Comparison of ENCODE assay signal across 7 cellular contexts in the genomic region with DNA sequence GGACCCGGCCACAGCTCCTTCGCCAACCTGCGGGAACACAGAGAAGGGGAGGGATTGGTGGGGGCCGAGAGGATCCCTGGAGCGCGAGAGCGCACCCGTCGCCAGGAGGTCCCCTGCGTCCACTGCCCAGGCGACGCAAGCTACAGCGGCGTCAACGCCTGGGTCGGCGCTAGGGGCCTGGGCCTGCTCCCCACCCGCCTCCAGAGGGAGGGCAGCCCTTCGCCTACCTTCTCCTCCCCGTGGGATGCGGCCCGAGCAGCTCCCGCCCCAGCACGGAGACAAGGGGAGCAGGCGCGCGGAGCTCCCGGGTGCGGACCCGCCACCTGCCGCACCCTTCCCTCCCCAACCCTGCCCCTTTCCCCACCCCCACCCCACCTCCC.
DNase-seq lines count a peak whose midpoint lies in the region; ATAC-seq lines count a peak whose summit lies in the region.

No MANE protein-coding gene starts in this region.

- no peak overlapping the region for H3K27ac Mint-ChIP-seq in activated CD4-positive, alpha-beta memory T cell treated with anti-CD3 and anti-CD28 coated beads for 36 hours

- peak overlapping the region; percentile 47 to 64 (median 56) for H3K4me3 ChIP-seq in skin epidermis

- H3K27ac ChIP-seq in skin epidermis = peak overlapping the region; percentile 64 to 95 (median 89)

- H3K4me3 Mint-ChIP-seq in activated CD4-positive, alpha-beta memory T cell treated with anti-CD3 and anti-CD28 coated beads for 36 hours = peak overlapping the region; percentile 76

- intact Hi-C loops in activated CD4-positive, alpha-beta memory T cell treated with anti-CD3 and anti-CD28 coated beads for 36 hours (cut with micrococcal nuclease) = no loop called here
- intact Hi-C loops in left cardiac atrium (cut with DNase I) = no loop called here

- peaks cover 26% of the 10 kb centered on the region for H3K4me1 Mint-ChIP-seq in activated CD4-positive, alpha-beta memory T cell treated with anti-CD3 and anti-CD28 coated beads for 36 hours (ENCODE audit: low read depth)

- POLR2A ChIA-PET in activated CD4-positive, alpha-beta memory T cell treated with anti-CD3 and anti-CD28 coated beads for 36 hours (lab: Charles Lee) = no interaction called here

- ATAC-seq in HG02610 (IDR thresholded peaks at IDR 0.05; ENCODE audit: unreplicated experiment) (peak; percentile 4), left cardiac atrium (peak; percentile 6), GM21381 (IDR thresholded peaks at IDR 0.05; ENCODE audit: unreplicated experiment) (no peak), GM18858 (IDR thresholded peaks at IDR 0.05; ENCODE audit: unreplicated experiment) (no peak)

- H3K27me3 Mint-ChIP-seq in activated CD4-positive, alpha-beta memory T cell treated with anti-CD3 and anti-CD28 coated beads for 36 hours = peaks cover 6% of the 10 kb centered on the region

- H3K9me3 Mint-ChIP-seq in activated CD4-positive, alpha-beta memory T cell treated with anti-CD3 and anti-CD28 coated beads for 36 hours = no peaks in the 10 kb centered on the region

- no peak for DNase-seq in activated CD4-positive, alpha-beta memory T cell treated with anti-CD3 and anti-CD28 coated beads for 36 hours
- DNase-seq in left cardiac atrium (no peak), hippocampal formation (lab: John Stamatoyannopoulos, UW) (no peak)

- H3K36me3 Mint-ChIP-seq in activated CD4-positive, alpha-beta memory T cell treated with anti-CD3 and anti-CD28 coated beads for 36 hours = peaks cover 3% of the 10 kb centered on the region

- CTCF ChIA-PET in activated CD4-positive, alpha-beta memory T cell treated with anti-CD3 and anti-CD28 coated beads for 36 hours (lab: Charles Lee) = interaction anchor here (1.0 to 1.2 kb wide), 2 partner anchors 157 to 318 kb away, joined by 3 read pairs; no protein-coding TSS in a partner anchor

Comparison
In these comparisons a context has a peak if more than half of its experiments do, and no peak if none do; other contexts are left out.
1. ATAC-seq: peak in HG02610 (single experiment) and left cardiac atrium (2 of 2); none in GM21381 (single experiment) and GM18858 (single experiment).